24 cellular contexts compared by ENCODE assay signal in genomic region chr3:165835431-165835830, GRCh38. TPM values are rescaled to one million over a fixed set of nuclear protein-coding genes. Genes with fewer than 3 reads are reported as not detected.
DNase-seq lines count a peak whose midpoint lies in the region; ATAC-seq and TF ChIP-seq lines count a peak whose summit lies in the region.
"Had no signal": no experiment of that assay in that cellular context is flagged by ENCODE, and none has a peak within 500 bp of the region (broad histone marks: within the 10 kb centered on the region; RNA-seq: fewer than 3 reads in every experiment).

No MANE protein-coding gene starts in this region.

- no peaks in the 10 kb centered on the region for H3K9me2 ChIP-seq in GM23338 (ENCODE audit: insufficient read depth)

- H3K4me2 ChIP-seq in GM23338 = no peak overlapping the region

- no peak overlapping the region for H3K4me3 Mint-ChIP-seq in GM23338
- H3K4me3 Mint-ChIP-seq: CD8-positive, alpha-beta memory T cell; dendritic cell treated with granulocyte-macrophage colony-stimulating factor and Interleukin-4, amounts not matched to agents 40 ng/mL and 50 ng/mL, for 4 days; immature natural killer cell; stimulated activated effector memory CD8-positive, alpha-beta T cell treated with anti-CD3 and anti-CD28 coated beads, Interleukin-12 subunit alpha, Interleukin-12 subunit beta, amount 100 ng/mL, for 72 hours had no signal

- H2AFZ ChIP-seq in GM23338 = no peak overlapping the region
- no peak overlapping the region for H2AFZ ChIP-seq in neuron (ENCODE audit: low read depth, low read length)

- peaks cover 21% of the 10 kb centered on the region for H3K4me1 Mint-ChIP-seq in GM23338
- H3K4me1 Mint-ChIP-seq: CD8-positive, alpha-beta memory T cell; stimulated activated effector memory CD8-positive, alpha-beta T cell treated with anti-CD3 and anti-CD28 coated beads, Interleukin-12 subunit alpha, Interleukin-12 subunit beta, amount 100 ng/mL, for 72 hours had no signal

- DNase-seq in GM23338 (ENCODE audit: low spot score) (no peak), NCI-H748 treated with DMSO at 0.1 percent for 48 hours (lab: John Stamatoyannopoulos, UW) (peak; percentile 17), brain microvascular endothelial cell (no peak), cerebellar cortex (ENCODE audit: low spot score) (no peak)
- DNase-seq: activated CD4-positive, alpha-beta T cell treated with anti-CD3 and anti-CD28 coated beads for 1 hour; activated gamma-delta T cell treated with Interleukin-2 at 50 U/mL for 16 hours; activated T-cell treated with anti-CD3 and anti-CD28 coated beads, Interleukin-2, amount 50 U/mL, for 1 hour; AML-193; CD8-positive, alpha-beta memory T cell; DMS79; immature natural killer cell; left ventricle myocardium superior; NCI-H187; NCI-H2227 treated with DMSO at 0.1 percent for 48 hours; NK-92 treated with Interleukin-12 subunit alpha and Interleukin-12 subunit beta, amount 100 ng/mL, for 24 hours; stimulated activated CD4-positive, alpha-beta T cell treated with anti-CD3 and anti-CD28 coated beads, Interleukin-2, amount 100 ng/mL, for 24 hours had no signal

- no peaks in the 10 kb centered on the region for H3F3A ChIP-seq in GM23338 (replicated peaks; ENCODE audit: low read depth)

- no peaks in the 10 kb centered on the region for H3K9me3 ChIP-seq in neuron (ENCODE audit: low read length)
- H3K9me3 ChIP-seq: neutrophil had no signal

- H3K4me3 ChIP-seq in GM23338 = no peak overlapping the region
- peak overlapping the region; percentile 59 for H3K4me3 ChIP-seq in brain microvascular endothelial cell (ENCODE audit: low read depth, low read length)
- H3K4me3 ChIP-seq in neuron (ENCODE audit: low read length) = peak overlapping the region; percentile 90
- H3K4me3 ChIP-seq: skin epidermis had no signal

- no peaks in the 10 kb centered on the region for H3K36me3 ChIP-seq in GM23338 (ENCODE audit: insufficient read depth)
- no peaks in the 10 kb centered on the region for H3K36me3 ChIP-seq in brain microvascular endothelial cell (replicated peaks)
- H3K36me3 ChIP-seq in neuron (ENCODE audit: insufficient read depth, low read length) = no peaks in the 10 kb centered on the region
- H3K36me3 ChIP-seq: neutrophil had no signal

- ATAC-seq in GM23338 (no peak), HG03432 (IDR thresholded peaks at IDR 0.05; ENCODE audit: unreplicated experiment) (no peak), HG02588 (IDR thresholded peaks at IDR 0.05; ENCODE audit: unreplicated experiment) (no peak)
- ATAC-seq: HCT116; left ventricle myocardium superior; stimulated activated effector memory CD8-positive, alpha-beta T cell treated with anti-CD3 and anti-CD28 coated beads, Interleukin-12 subunit alpha, Interleukin-12 subunit beta, amount 100 ng/mL, for 72 hours had no signal

- H4K20me1 ChIP-seq in GM23338 (replicated peaks; ENCODE audit: insufficient read depth) = no peaks in the 10 kb centered on the region

- H3K27me3 Mint-ChIP-seq in GM23338 (ENCODE audit: insufficient read depth, low read depth, poor library complexity) = no peaks in the 10 kb centered on the region
- H3K27me3 Mint-ChIP-seq: CD8-positive, alpha-beta memory T cell; dendritic cell treated with granulocyte-macrophage colony-stimulating factor and Interleukin-4, amounts not matched to agents 40 ng/mL and 50 ng/mL, for 4 days had no signal

- no peaks in the 10 kb centered on the region for H3K79me2 ChIP-seq in GM23338 (replicated peaks; ENCODE audit: insufficient read depth)

- H3K27me3 ChIP-seq in GM23338 (ENCODE audit: insufficient read depth) = no peaks in the 10 kb centered on the region
- H3K27me3 ChIP-seq in brain microvascular endothelial cell (replicated peaks) = no peaks in the 10 kb centered on the region
- H3K27me3 ChIP-seq in neuron (ENCODE audit: insufficient read depth, low read length) = no peaks in the 10 kb centered on the region
- H3K27me3 ChIP-seq: neutrophil had no signal

- peak overlapping the region; percentile 45; the same call in 1 of the 2 replicates for H3K27ac Mint-ChIP-seq in GM23338
- H3K27ac Mint-ChIP-seq: CD8-positive, alpha-beta memory T cell; dendritic cell treated with granulocyte-macrophage colony-stimulating factor and Interleukin-4, amounts not matched to agents 40 ng/mL and 50 ng/mL, for 4 days; immature natural killer cell; stimulated activated effector memory CD8-positive, alpha-beta T cell treated with anti-CD3 and anti-CD28 coated beads, Interleukin-12 subunit alpha, Interleukin-12 subunit beta, amount 100 ng/mL, for 72 hours had no signal

- no peaks in the 10 kb centered on the region for H3K36me3 Mint-ChIP-seq in GM23338 (ENCODE audit: low read depth)
- H3K36me3 Mint-ChIP-seq: CD8-positive, alpha-beta memory T cell; immature natural killer cell; stimulated activated effector memory CD8-positive, alpha-beta T cell treated with anti-CD3 and anti-CD28 coated beads, Interleukin-12 subunit alpha, Interleukin-12 subunit beta, amount 100 ng/mL, for 72 hours had no signal

- in situ Hi-C loops in brain microvascular endothelial cell (cut with HindIII; ENCODE audit: low pct_ligation_motif_present, low sequenced_read_pairs) = no loop called here

- H3K9me3 Mint-ChIP-seq in GM23338 = no peaks in the 10 kb centered on the region
- H3K9me3 Mint-ChIP-seq: dendritic cell treated with granulocyte-macrophage colony-stimulating factor and Interleukin-4, amounts not matched to agents 40 ng/mL and 50 ng/mL, for 4 days had no signal

- no peaks in the 10 kb centered on the region; the same call in 1 of the 2 replicates for H3K4me1 ChIP-seq in GM23338 (ENCODE audit: insufficient read depth)
- peaks cover 16% of the 10 kb centered on the region for H3K4me1 ChIP-seq in neuron (ENCODE audit: insufficient read depth, low read length)

- H3K27ac ChIP-seq in GM23338 (ENCODE audit: low read depth) (no peak overlapping the region), brain microvascular endothelial cell (no peak overlapping the region)
- H3K27ac ChIP-seq: neutrophil, skin epidermis had no signal

- TF ChIP-seq CTCF in GM23338 (conservative IDR thresholded peaks at IDR 0.05; ENCODE audit: low read depth in 2 of 2) (no peak), brain microvascular endothelial cell (IDR thresholded peaks at IDR 0.05; ENCODE audit: low read depth, low read length, missing control alignments) (no peak)

TF ChIP-seq in GM23338, 12 proteins besides CTCF, POLR2A, EP300 and RAD21 (continues in another document):
- TF ChIP-seq JUNB (IDR thresholded peaks at IDR 0.05; ENCODE audit: unreplicated experiment) (no peak), NANOG (IDR thresholded peaks at IDR 0.05; ENCODE audit: borderline replicate concordance) (no peak), ZNF331 (CRISPR knock-in tag; IDR thresholded peaks at IDR 0.05; ENCODE audit: low read depth) (no peak), ETS1 (IDR thresholded peaks at IDR 0.05) (no peak), EZH2phosphoT487 (IDR thresholded peaks at IDR 0.05; ENCODE audit: unreplicated experiment) (no peak), ZNF114 (CRISPR knock-in tag; IDR thresholded peaks at IDR 0.05) (no peak), EZH2 (IDR thresholded peaks at IDR 0.05; ENCODE audit: low read depth, unreplicated experiment) (no peak)

RNA-seq across cellular contexts. Expression of gene BCHE, which starts 1.8 kb away (rescaled TPM):
- total RNA-seq in GM23338 (2014; rRNA removed; shearing (Covaris generic)) = 0.58 and 0.73 TPM in 2 replicates
- 0.92 and 1.1 TPM in 2 replicates for polyA plus RNA-seq in GM23338 (2016; fragmentation: Nextera tagmentation; extraction: Ambion mirVana)
- total RNA-seq: CD8-positive, alpha-beta memory T cell had no signal
- polyA plus RNA-seq: CD8-positive, alpha-beta memory T cell; immature natural killer cell had no signal
